ENCODE assay signal across 1 cellular context in genomic region chr14:24307156-24307574, GRCh38.
TF ChIP-seq lines count a peak whose summit lies in the region.

No MANE protein-coding gene starts in this region.

TF ChIP-seq in GM12878, 131 proteins besides CTCF, POLR2A, EP300 and RAD21:
- TF ChIP-seq ATF3 (IDR thresholded peaks at IDR 0.05; ENCODE audit: borderline replicate concordance, extremely low read depth, low read depth, low read length) (no peak), MXI1 (IDR thresholded peaks at IDR 0.05; ENCODE audit: low read depth, low read length) (no peak), IKZF1 (conservative IDR thresholded peaks at IDR 0.05) (no peak), ZBTB11 (CRISPR knock-in tag; IDR thresholded peaks at IDR 0.05) (no peak), EGR1 (IDR thresholded peaks at IDR 0.05; ENCODE audit: borderline replicate concordance in 1 of 2, low read depth in 2 of 2, low read length in 2 of 2) (no peak)
